Comparison of ENCODE assay signal across 16 cellular contexts in genomic region chr1:63779338-63779819, GRCh38. TPM values are rescaled to one million over a fixed set of nuclear protein-coding genes. Genes with fewer than 3 reads are reported as not detected.
DNase-seq lines count a peak whose midpoint lies in the region; ATAC-seq and TF ChIP-seq lines count a peak whose summit lies in the region.
"Had no signal": no experiment of that assay in that cellular context is flagged by ENCODE, and none has a peak within 500 bp of the region (broad histone marks: within the 10 kb centered on the region; RNA-seq: fewer than 3 reads in every experiment).

No MANE protein-coding gene starts in this region.

- H3K9ac ChIP-seq in ES-I3 (ENCODE audit: low read depth, low read length) = peak overlapping the region; percentile 5; the same call in 1 of the 2 replicates

- H3K4me1 Mint-ChIP-seq in WTC11 (peaks cover 84% of the 10 kb centered on the region), osteocyte (ENCODE audit: unreplicated experiment) (peaks cover 48% of the 10 kb centered on the region)

- H3K4me1 ChIP-seq in ES-I3 (ENCODE audit: insufficient read depth, low read length) = peaks cover 77% of the 10 kb centered on the region

- H3K36me3 Mint-ChIP-seq in WTC11 = no peaks in the 10 kb centered on the region
- H3K36me3 Mint-ChIP-seq in osteocyte (ENCODE audit: unreplicated experiment) = no peaks in the 10 kb centered on the region
- H3K36me3 Mint-ChIP-seq in activated naive CD4-positive, alpha-beta T cell treated with anti-CD3 and anti-CD28 coated beads, Interleukin-2, amount 50 U/mL, for 72 hours = peaks cover 5 to 7% of the 10 kb centered on the region in 2 donors
- H3K36me3 Mint-ChIP-seq: naive thymus-derived CD4-positive, alpha-beta T cell; stimulated activated memory B cell treated with anti-CD40 and anti-IgM and Interleukin-4, amounts not matched to agents 10 μg/mL and 1 μg/mL and 100 μg/mL, for 72 hours had no signal

- DNase-seq in WTC11 (ENCODE audit: low spot score) = no peak
- peak; percentile 77 for DNase-seq in fibroblast of villous mesenchyme (ENCODE audit: low read depth)
- DNase-seq in osteocyte (ENCODE audit: extremely low spot score, unreplicated experiment) = no peak
- no peak for DNase-seq in activated naive CD4-positive, alpha-beta T cell treated with anti-CD3 and anti-CD28 coated beads, Interleukin-2, amount 50 U/mL, for 72 hours (ENCODE audit: low spot score in 2 of 2)
- no peak for DNase-seq in NCI-H526 treated with DMSO at 0.1 percent for 48 hours (lab: John Stamatoyannopoulos, UW)
- DNase-seq in pons (ENCODE audit: low spot score) = no peak
- DNase-seq in NCI-H1105 treated with DMSO at 0.1 percent for 48 hours (lab: John Stamatoyannopoulos, UW) = no peak
- DNase-seq: activated CD4-positive, CD25-positive, alpha-beta regulatory T cell treated with anti-CD3 and anti-CD28 coated beads, Interleukin-2, amount 50 U/mL, for 72 hours; activated T-cell treated with anti-CD3 and anti-CD28 coated beads, Interleukin-2, amount 50 U/mL, for 4 hours; foreskin keratinocyte; MV-4-11; naive thymus-derived CD4-positive, alpha-beta T cell; SW 1271 had no signal

- no peak overlapping the region for H3K4me3 ChIP-seq in fibroblast of villous mesenchyme (ENCODE audit: low read depth, low read length)

- H3K36me3 ChIP-seq in ES-I3 (ENCODE audit: insufficient read depth, low read length) = no peaks in the 10 kb centered on the region

- POLR2A ChIA-PET in WTC11 (lab: Charles Lee) = interaction anchor here (1.8 kb wide), 1 partner anchor 15 kb away, joined by 5 read pairs; no protein-coding TSS in a partner anchor

- no peak for ATAC-seq in WTC11
- no peak for ATAC-seq in activated naive CD4-positive, alpha-beta T cell treated with anti-CD3 and anti-CD28 coated beads, Interleukin-2, amount 50 U/mL, for 72 hours
- ATAC-seq: activated T-cell treated with anti-CD3 and anti-CD28 coated beads, Interleukin-2, amount 50 U/mL, for 4 hours; foreskin keratinocyte; HepG2; naive thymus-derived CD4-positive, alpha-beta T cell; stimulated activated memory B cell treated with anti-CD40 and anti-IgM and Interleukin-4, amounts not matched to agents 10 μg/mL and 1 μg/mL and 100 μg/mL, for 72 hours had no signal

- TF ChIP-seq CTCF in WTC11 (IDR thresholded peaks at IDR 0.05) = no peak
- TF ChIP-seq CTCF in fibroblast of villous mesenchyme (IDR thresholded peaks at IDR 0.05; ENCODE audit: insufficient read depth, low read depth, low read length) = no peak
- no peak for TF ChIP-seq CTCF in osteocyte (IDR thresholded peaks at IDR 0.05)

- no peaks in the 10 kb centered on the region for H3K9me3 Mint-ChIP-seq in WTC11
- H3K9me3 Mint-ChIP-seq in osteocyte (ENCODE audit: unreplicated experiment) = no peaks in the 10 kb centered on the region
- no peaks in the 10 kb centered on the region for H3K9me3 Mint-ChIP-seq in activated naive CD4-positive, alpha-beta T cell treated with anti-CD3 and anti-CD28 coated beads, Interleukin-2, amount 50 U/mL, for 72 hours
- H3K9me3 Mint-ChIP-seq: activated T-cell treated with anti-CD3 and anti-CD28 coated beads, Interleukin-2, amount 50 U/mL, for 4 hours; naive thymus-derived CD4-positive, alpha-beta T cell; stimulated activated memory B cell treated with anti-CD40 and anti-IgM and Interleukin-4, amounts not matched to agents 10 μg/mL and 1 μg/mL and 100 μg/mL, for 72 hours had no signal

- peak overlapping the region; percentile 52 for H3K4me3 Mint-ChIP-seq in WTC11
- H3K4me3 Mint-ChIP-seq in osteocyte (ENCODE audit: unreplicated experiment) = peak overlapping the region; percentile 38
- H3K4me3 Mint-ChIP-seq: activated T-cell treated with anti-CD3 and anti-CD28 coated beads, Interleukin-2, amount 50 U/mL, for 4 hours; naive thymus-derived CD4-positive, alpha-beta T cell; stimulated activated memory B cell treated with anti-CD40 and anti-IgM and Interleukin-4, amounts not matched to agents 10 μg/mL and 1 μg/mL and 100 μg/mL, for 72 hours had no signal

- H3K27ac Mint-ChIP-seq in WTC11 = peak overlapping the region; percentile 98
- H3K27ac Mint-ChIP-seq in osteocyte (ENCODE audit: unreplicated experiment) = peak overlapping the region; percentile 82
- no peak overlapping the region for H3K27ac Mint-ChIP-seq in activated naive CD4-positive, alpha-beta T cell treated with anti-CD3 and anti-CD28 coated beads, Interleukin-2, amount 50 U/mL, for 72 hours
- H3K27ac Mint-ChIP-seq: naive thymus-derived CD4-positive, alpha-beta T cell; stimulated activated memory B cell treated with anti-CD40 and anti-IgM and Interleukin-4, amounts not matched to agents 10 μg/mL and 1 μg/mL and 100 μg/mL, for 72 hours had no signal

- H3K27me3 Mint-ChIP-seq in WTC11 (ENCODE audit: low read depth) = no peaks in the 10 kb centered on the region
- H3K27me3 Mint-ChIP-seq in osteocyte (ENCODE audit: unreplicated experiment) = no peaks in the 10 kb centered on the region

- CTCF ChIA-PET in WTC11 (lab: Charles Lee) = interaction anchor here (0.8 to 3.6 kb wide), 5 partner anchors 14 to 138 kb away, joined by 3 to 20 read pairs (median 5); no protein-coding TSS in a partner anchor

- H3K9me3 ChIP-seq in ES-I3 (ENCODE audit: control insufficient read depth, insufficient read depth, low read length) = no peaks in the 10 kb centered on the region

TF ChIP-seq in WTC11, 78 proteins besides CTCF, POLR2A, EP300 and RAD21:
- TF ChIP-seq FOXJ3 (CRISPR knock-in tag; IDR thresholded peaks at IDR 0.05; ENCODE audit: borderline replicate concordance) (no peak), ETV6 (CRISPR knock-in tag; IDR thresholded peaks at IDR 0.05) (no peak), ATF1 (CRISPR knock-in tag; IDR thresholded peaks at IDR 0.05) (no peak), EMX1 (CRISPR knock-in tag; IDR thresholded peaks at IDR 0.05) (no peak), CREB1 (CRISPR knock-in tag; IDR thresholded peaks at IDR 0.05) (no peak), MYBL2 (CRISPR knock-in tag; IDR thresholded peaks at IDR 0.05) (no peak), ZNF512 (CRISPR knock-in tag; IDR thresholded peaks at IDR 0.05; ENCODE audit: borderline replicate concordance) (no peak), GRHL2 (CRISPR knock-in tag; IDR thresholded peaks at IDR 0.05; ENCODE audit: insufficient replicate concordance, severe bottlenecking) (no peak), FOXP1 (CRISPR knock-in tag; IDR thresholded peaks at IDR 0.05; ENCODE audit: borderline replicate concordance) (no peak), SMAD3 (CRISPR knock-in tag; IDR thresholded peaks at IDR 0.05; ENCODE audit: borderline replicate concordance) (no peak), USF2 (CRISPR knock-in tag; IDR thresholded peaks at IDR 0.05) (no peak)
- TF ChIP-seq, protein P1, sequence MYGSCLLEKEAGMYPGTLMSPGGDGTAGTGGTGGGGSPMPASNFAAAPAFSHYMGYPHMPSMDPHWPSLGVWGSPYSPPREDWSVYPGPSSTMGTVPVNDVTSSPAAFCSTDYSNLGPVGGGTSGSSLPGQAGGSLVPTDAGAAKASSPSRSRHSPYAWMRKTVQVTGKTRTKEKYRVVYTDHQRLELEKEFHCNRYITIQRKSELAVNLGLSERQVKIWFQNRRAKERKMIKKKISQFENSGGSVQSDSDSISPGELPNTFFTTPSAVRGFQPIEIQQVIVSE (CRISPR knock-in tag; IDR thresholded peaks at IDR 0.05; ENCODE audit: borderline replicate concordance) = no peak
- TF ChIP-seq, protein P2, sequence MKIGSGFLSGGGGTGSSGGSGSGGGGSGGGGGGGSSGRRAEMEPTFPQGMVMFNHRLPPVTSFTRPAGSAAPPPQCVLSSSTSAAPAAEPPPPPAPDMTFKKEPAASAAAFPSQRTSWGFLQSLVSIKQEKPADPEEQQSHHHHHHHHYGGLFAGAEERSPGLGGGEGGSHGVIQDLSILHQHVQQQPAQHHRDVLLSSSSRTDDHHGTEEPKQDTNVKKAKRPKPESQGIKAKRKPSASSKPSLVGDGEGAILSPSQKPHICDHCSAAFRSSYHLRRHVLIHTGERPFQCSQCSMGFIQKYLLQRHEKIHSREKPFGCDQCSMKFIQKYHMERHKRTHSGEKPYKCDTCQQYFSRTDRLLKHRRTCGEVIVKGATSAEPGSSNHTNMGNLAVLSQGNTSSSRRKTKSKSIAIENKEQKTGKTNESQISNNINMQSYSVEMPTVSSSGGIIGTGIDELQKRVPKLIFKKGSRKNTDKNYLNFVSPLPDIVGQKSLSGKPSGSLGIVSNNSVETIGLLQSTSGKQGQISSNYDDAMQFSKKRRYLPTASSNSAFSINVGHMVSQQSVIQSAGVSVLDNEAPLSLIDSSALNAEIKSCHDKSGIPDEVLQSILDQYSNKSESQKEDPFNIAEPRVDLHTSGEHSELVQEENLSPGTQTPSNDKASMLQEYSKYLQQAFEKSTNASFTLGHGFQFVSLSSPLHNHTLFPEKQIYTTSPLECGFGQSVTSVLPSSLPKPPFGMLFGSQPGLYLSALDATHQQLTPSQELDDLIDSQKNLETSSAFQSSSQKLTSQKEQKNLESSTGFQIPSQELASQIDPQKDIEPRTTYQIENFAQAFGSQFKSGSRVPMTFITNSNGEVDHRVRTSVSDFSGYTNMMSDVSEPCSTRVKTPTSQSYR (CRISPR knock-in tag; IDR thresholded peaks at IDR 0.05) = no peak

RNA-seq across cellular contexts. Expression of gene ROR1, which starts 5.6 kb away (rescaled TPM):
- total RNA-seq in WTC11 (2021) (54.6 to 56.3 TPM (median 55.2 TPM) in 3 replicates), fibroblast of villous mesenchyme (8.6 and 10.3 TPM in 2 replicates), osteocyte (20.6 and 21.8 TPM in 2 replicates)
- total RNA-seq in activated naive CD4-positive, alpha-beta T cell treated with anti-CD3 and anti-CD28 coated beads, Interleukin-2, amount 50 U/mL, for 72 hours = under 1 TPM in 1 of 2 donors, not detected in 1; 0.25 TPM

Comparison
In these comparisons a context has a peak if more than half of its experiments do, and no peak if none do; other contexts are left out.
1. H3K27ac Mint-ChIP-seq: peak in WTC11 (single experiment) and osteocyte (single experiment); none in activated naive CD4-positive, alpha-beta T cell treated with anti-CD3 and anti-CD28 coated beads, Interleukin-2, amount 50 U/mL, for 72 hours (0 of 2).